ENCODE assay signal across 31 cellular contexts in genomic region chr20:3693376-3693775, GRCh38. TPM values are rescaled to one million over a fixed set of nuclear protein-coding genes. Genes with fewer than 3 reads are reported as not detected.
DNase-seq lines count a peak whose midpoint lies in the region; ATAC-seq, FAIRE-seq and TF ChIP-seq lines count a peak whose summit lies in the region.
"Had no signal": no experiment of that assay in that cellular context is flagged by ENCODE, and none has a peak within 500 bp of the region (broad histone marks: within the 10 kb centered on the region; RNA-seq: fewer than 3 reads in every experiment).

No MANE protein-coding gene starts in this region.

- intact Hi-C loops in left ventricle myocardium superior (cut with micrococcal nuclease): no loop called here
- intact Hi-C loops in IMR-90 (cut with micrococcal nuclease): no loop called here

- no peaks in the 10 kb centered on the region for H3K36me3 ChIP-seq in right atrium auricular region
- H3K36me3 ChIP-seq in IMR-90 (ENCODE audit: control insufficient read depth, insufficient read depth, low read length): no peaks in the 10 kb centered on the region
- H3K36me3 ChIP-seq in H1 (ENCODE audit: control insufficient read depth in 2 of 4, insufficient read depth in 4 of 4, low read length in 3 of 4): no peaks in the 10 kb centered on the region
- no peaks in the 10 kb centered on the region for H3K36me3 ChIP-seq in neuronal stem cell (replicated peaks in 1 of 2; ENCODE audit: control insufficient read depth in 2 of 2, insufficient read depth in 2 of 2, low read length in 2 of 2)
- H3K36me3 ChIP-seq: BE2C, BLaER1 had no signal

- no peak for FAIRE-seq in H1 (lab: Jason Lieb, UNC)
- FAIRE-seq in RCC 7860 (lab: Jason Lieb, UNC): no peak
- FAIRE-seq: A549, GM12878, GM12892, GM18507 had no signal

- H2BK20ac ChIP-seq in IMR-90 (ENCODE audit: low read depth, low read length): no peak overlapping the region
- H2BK20ac ChIP-seq in H1 (ENCODE audit: low read length): no peak overlapping the region

- no peak overlapping the region for H2AFZ ChIP-seq in IMR-90 (replicated peaks; ENCODE audit: low read length, poor library complexity)
- no peak overlapping the region for H2AFZ ChIP-seq in H1 (ENCODE audit: low read length)
- H2AFZ ChIP-seq in neuronal stem cell (ENCODE audit: low read length): no peak overlapping the region

- H3K4me3 Mint-ChIP-seq in activated naive CD4-positive, alpha-beta T cell treated with anti-CD3 and anti-CD28 coated beads, Interleukin-2, amount 10 ng/mL, durations not matched to agents 7 days and 5 days: no peak overlapping the region
- no peak overlapping the region for H3K4me3 Mint-ChIP-seq in WTC11
- H3K4me3 Mint-ChIP-seq: CD14-positive monocyte; CD4-positive, alpha-beta memory T cell; CD4-positive, CD25-positive, alpha-beta regulatory T cell; CD8-positive, alpha-beta memory T cell had no signal

- H2AK5ac ChIP-seq in IMR-90 (ENCODE audit: low read depth, low read length) (no peak overlapping the region), H1 (ENCODE audit: low read depth, low read length) (no peak overlapping the region), neuronal stem cell (ENCODE audit: low read depth, low read length) (peak overlapping the region; percentile 88)

- TF ChIP-seq CTCF in right atrium auricular region (IDR thresholded peaks at IDR 0.05) (no peak), IMR-90 (conservative IDR thresholded peaks at IDR 0.05; ENCODE audit: low read depth, low read length) (no peak), H1 (IDR thresholded peaks at IDR 0.05; ENCODE audit: control extremely low read depth in 1 of 3, insufficient read depth in 1 of 3, low read depth in 1 of 3, low read length in 3 of 3) (no peak), WTC11 (IDR thresholded peaks at IDR 0.05) (no peak)

- H3K9me3 Mint-ChIP-seq in activated naive CD4-positive, alpha-beta T cell treated with anti-CD3 and anti-CD28 coated beads, Interleukin-2, amount 10 ng/mL, durations not matched to agents 7 days and 5 days: peaks cover 3% of the 10 kb centered on the region
- no peaks in the 10 kb centered on the region for H3K9me3 Mint-ChIP-seq in WTC11
- H3K9me3 Mint-ChIP-seq: CD4-positive, CD25-positive, alpha-beta regulatory T cell had no signal

- TF ChIP-seq RAD21 in IMR-90 (IDR thresholded peaks at IDR 0.05; ENCODE audit: low read length): no peak
- no peak for TF ChIP-seq RAD21 in H1 (IDR thresholded peaks at IDR 0.05 in 1 of 2, conservative IDR thresholded peaks at IDR 0.05 in 1 of 2; ENCODE audit: low read depth in 2 of 2, low read length in 2 of 2)

- H3K27ac ChIP-seq in right atrium auricular region (no peak overlapping the region), IMR-90 (ENCODE audit: insufficient read depth, low read length) (no peak overlapping the region), H1 (ENCODE audit: low read depth, low read length) (no peak overlapping the region), neuronal stem cell (replicated peaks; ENCODE audit: low read length) (no peak overlapping the region)
- H3K27ac ChIP-seq: 22Rv1, A549, BLaER1 had no signal

- no peak overlapping the region for H3K4me2 ChIP-seq in IMR-90 (ENCODE audit: low read depth, low read length)
- no peak overlapping the region for H3K4me2 ChIP-seq in H1 (ENCODE audit: insufficient read depth in 1 of 2, low read depth in 2 of 2, low read length in 2 of 2)
- no peak overlapping the region for H3K4me2 ChIP-seq in neuronal stem cell (ENCODE audit: insufficient read depth, low read length, poor library complexity, severe bottlenecking)
- H3K4me2 ChIP-seq: A549, BLaER1 had no signal

- TF ChIP-seq POLR2A in IMR-90 (IDR thresholded peaks at IDR 0.05; ENCODE audit: low read depth, low read length) (no peak), H1 (IDR thresholded peaks at IDR 0.05; ENCODE audit: control extremely low read depth in 1 of 2, low read depth in 2 of 2, low read length in 2 of 2) (no peak)

- H3K9me3 ChIP-seq in right atrium auricular region: no peaks in the 10 kb centered on the region
- peaks cover 4% of the 10 kb centered on the region; the same call in 1 of the 2 replicates for H3K9me3 ChIP-seq in IMR-90 (ENCODE audit: control insufficient read depth, insufficient read depth, low read length)
- peaks cover 4 to 6% of the 10 kb centered on the region in 2 experiments; a peak in 2 of 4 replicates for H3K9me3 ChIP-seq in H1 (ENCODE audit: insufficient read depth in 2 of 2, low read depth in 1 of 2, low read length in 1 of 2)
- peaks cover 0 to 6% of the 10 kb centered on the region in 2 donors for H3K9me3 ChIP-seq in neuronal stem cell (replicated peaks in 1 of 2; ENCODE audit: control insufficient read depth in 2 of 2, insufficient read depth in 1 of 2, low read depth in 1 of 2, low read length in 2 of 2)
- H3K9me3 ChIP-seq: BLaER1 had no signal

- BruUV-seq in IMR-90 (replicated peaks; lab: Mats Ljungman, UMichigan): no TSS peak

- CTCF ChIA-PET in IMR-90 (lab: Yijun Ruan, JAX): no interaction called here
- CTCF ChIA-PET in H1 (lab: Charles Lee; ENCODE audit: partially characterized antibody): interaction anchor here (42.0 to 45.1 kb wide), 2 partner anchors 7 kb away, joined by 1432 read pairs; partner anchors contain the start of genes ADAM33 and SIGLEC1
- CTCF ChIA-PET in activated naive CD4-positive, alpha-beta T cell treated with anti-CD3 and anti-CD28 coated beads, Interleukin-2, amount 10 ng/mL, durations not matched to agents 7 days and 5 days (lab: Charles Lee): interaction anchor here (1.3 kb wide), 1 partner anchor 17 kb away, joined by 4 read pairs; no protein-coding TSS in a partner anchor
- CTCF ChIA-PET in WTC11 (lab: Charles Lee): interaction anchor here (0.6 to 8.0 kb wide), 6 partner anchors 13 to 161 kb away, joined by 3 to 70 read pairs (median 5); partner anchors contain the start of gene ADAM33

- H3K4me3 ChIP-seq in right atrium auricular region (no peak overlapping the region), IMR-90 (ENCODE audit: insufficient read depth, low read depth, low read length) (no peak overlapping the region), H1 (ENCODE audit: extremely low read depth in 1 of 4, insufficient read depth in 2 of 4, low read depth in 3 of 4, low read length in 4 of 4) (no peak overlapping the region), neuronal stem cell (ENCODE audit: low read length in 2 of 2) (peak overlapping the region in 1 of 2 donors; percentile 22)
- H3K4me3 ChIP-seq: A549, BLaER1, GM12878 had no signal

- POLR2A ChIA-PET in IMR-90 (lab: Charles Lee; ENCODE audit: unreplicated experiment): no interaction called here
- POLR2A ChIA-PET in H1 (lab: Charles Lee; ENCODE audit: partially characterized antibody): interaction anchor here (0.6 to 1.2 kb wide), 2 partner anchors 13 to 85 kb away, joined by 3 read pairs; no protein-coding TSS in a partner anchor
- POLR2A ChIA-PET in WTC11 (lab: Charles Lee): no interaction called here

- no peaks in the 10 kb centered on the region for H3K23me2 ChIP-seq in H1 (ENCODE audit: low read depth, low read length)

- H2BK120ac ChIP-seq in IMR-90 (ENCODE audit: low read depth, low read length) (no peak overlapping the region), H1 (replicated peaks; ENCODE audit: low read depth, low read length) (no peak overlapping the region), neuronal stem cell (ENCODE audit: low read depth, low read length) (peak overlapping the region; percentile 87)

- peak overlapping the region; percentile 16 for H2AK9ac ChIP-seq in IMR-90 (replicated peaks; ENCODE audit: low read depth, low read length, poor library complexity)

- no peaks in the 10 kb centered on the region for H3K9me1 ChIP-seq in IMR-90 (ENCODE audit: insufficient read depth, low read length)

- dilution Hi-C loops in IMR-90 (cut with HindIII; ENCODE audit: low sequenced_read_pairs, unreplicated experiment): no loop called here

- H2BK5ac ChIP-seq in IMR-90 (ENCODE audit: low read depth, low read length, poor library complexity, severe bottlenecking) (no peak overlapping the region), H1 (ENCODE audit: low read depth, low read length) (no peak overlapping the region), neuronal stem cell (ENCODE audit: low read length) (no peak overlapping the region)

- DNase-seq in left ventricle myocardium superior (peak; percentile 21), right atrium auricular region (ENCODE audit: low spot score) (no peak), IMR-90 (no peak), H1 (ENCODE audit: low read depth in 1 of 2, low spot score in 2 of 2) (no peak), neuronal stem cell (ENCODE audit: low spot score) (no peak), RCC 7860 (ENCODE audit: low spot score) (no peak), WTC11 (ENCODE audit: low spot score) (no peak)
- DNase-seq in activated naive CD4-positive, alpha-beta T cell treated with anti-CD3 and anti-CD28 coated beads, Interleukin-2, amount 10 ng/mL, durations not matched to agents 7 days and 5 days: no peak
- DNase-seq: BE2C; C1 segment of cervical spinal cord; CD4-positive, alpha-beta memory T cell; CD4-positive, CD25-positive, alpha-beta regulatory T cell; CD8-positive, alpha-beta memory T cell; COR-L47; DMS 273 treated with DMSO at 0.1 percent for 48 hours; DMS153; DMS53; DMS79; DND-41; EL; GDM1 had no signal

- 78% methylated on average over 5 of the region's 13 CpGs; no CpG with 5 or more reads in 1 of the 2 experiments for WGBS in IMR-90 (ENCODE audit: extremely low coverage in 2 of 2, insufficient read length in 1 of 2), 2 experiments
- 90% methylated on average over 13 of the region's 13 CpGs; no CpG with 5 or more reads in 1 of the 2 experiments for WGBS in H1 (ENCODE audit: extremely low coverage in 1 of 2, insufficient coverage in 1 of 2, insufficient read length in 1 of 2, insufficient replicate concordance in 2 of 2, low coverage in 1 of 2, low lambda C conversion rate in 2 of 2, missing lambda C conversion rate in 1 of 2), 2 experiments
- WGBS in neuronal stem cell (ENCODE audit: extremely low coverage in 2 of 2, insufficient read length in 2 of 2, insufficient replicate concordance in 1 of 2), 2 donors: no CpG with 5 or more reads among the region's 13 CpGs

- H3K14ac ChIP-seq in IMR-90 (replicated peaks; ENCODE audit: low read depth, low read length) (no peak overlapping the region), H1 (ENCODE audit: insufficient read length) (no peak overlapping the region), neuronal stem cell (ENCODE audit: low read length) (no peak overlapping the region)

- H3K23ac ChIP-seq in IMR-90 (ENCODE audit: low read depth, low read length): no peak overlapping the region
- H3K23ac ChIP-seq in H1 (ENCODE audit: insufficient read length): no peak overlapping the region
- H3K23ac ChIP-seq in neuronal stem cell (ENCODE audit: low read depth, low read length, poor library complexity): no peak overlapping the region

- H2BK15ac ChIP-seq in IMR-90 (ENCODE audit: low read depth, low read length): no peak overlapping the region
- no peak overlapping the region for H2BK15ac ChIP-seq in H1 (ENCODE audit: low read length)
- H2BK15ac ChIP-seq in neuronal stem cell (ENCODE audit: low read length): peak overlapping the region; percentile 16

- no peaks in the 10 kb centered on the region for H4K20me1 ChIP-seq in IMR-90 (ENCODE audit: insufficient read depth, low read length)
- no peaks in the 10 kb centered on the region for H4K20me1 ChIP-seq in H1 (replicated peaks in 1 of 2; ENCODE audit: control insufficient read depth in 1 of 2, insufficient read depth in 2 of 2, low read length in 2 of 2)
- H4K20me1 ChIP-seq: BLaER1 had no signal

- TF ChIP-seq EP300 in H1 (IDR thresholded peaks at IDR 0.05; ENCODE audit: borderline replicate concordance in 1 of 2, low read depth in 2 of 2, low read length in 2 of 2): no peak

- H4K8ac ChIP-seq in IMR-90 (ENCODE audit: low read depth in 2 of 2, low read length in 2 of 2): no peak overlapping the region
- 0 out of 2 replicates have a peak overlapping the region, but pooled peaks have one; percentile 35 for H4K8ac ChIP-seq in H1 (ENCODE audit: extremely low read depth, insufficient read depth, low read length)
- peak overlapping the region; percentile 26 for H4K8ac ChIP-seq in neuronal stem cell (ENCODE audit: low read depth, low read length)

- H3K36me3 Mint-ChIP-seq in activated naive CD4-positive, alpha-beta T cell treated with anti-CD3 and anti-CD28 coated beads, Interleukin-2, amount 10 ng/mL, durations not matched to agents 7 days and 5 days: no peaks in the 10 kb centered on the region
- no peaks in the 10 kb centered on the region for H3K36me3 Mint-ChIP-seq in WTC11
- H3K36me3 Mint-ChIP-seq: CD4-positive, alpha-beta memory T cell; CD4-positive, CD25-positive, alpha-beta regulatory T cell; CD8-positive, alpha-beta memory T cell had no signal

- H3K9ac ChIP-seq in IMR-90 (ENCODE audit: low read depth, low read length): no peak overlapping the region
- H3K9ac ChIP-seq in H1 (replicated peaks in 1 of 4; ENCODE audit: extremely low read depth in 1 of 4, low read depth in 3 of 4, low read length in 3 of 4): no peak overlapping the region
- H3K9ac ChIP-seq in neuronal stem cell (ENCODE audit: low read depth, low read length, poor library complexity): peak overlapping the region; percentile 36
- H3K9ac ChIP-seq: BLaER1 had no signal

- H3K4ac ChIP-seq in IMR-90 (ENCODE audit: low read depth, low read length) (no peak overlapping the region), H1 (replicated peaks; ENCODE audit: insufficient read length, low read depth, low read length) (no peak overlapping the region), neuronal stem cell (ENCODE audit: low read length) (no peak overlapping the region)

- no peaks in the 10 kb centered on the region for H3K4me1 Mint-ChIP-seq in activated naive CD4-positive, alpha-beta T cell treated with anti-CD3 and anti-CD28 coated beads, Interleukin-2, amount 10 ng/mL, durations not matched to agents 7 days and 5 days
- no peaks in the 10 kb centered on the region for H3K4me1 Mint-ChIP-seq in WTC11
- H3K4me1 Mint-ChIP-seq: CD14-positive monocyte; CD4-positive, alpha-beta memory T cell; CD4-positive, CD25-positive, alpha-beta regulatory T cell; CD8-positive, alpha-beta memory T cell had no signal

- no peaks in the 10 kb centered on the region for H3K27me3 ChIP-seq in right atrium auricular region
- H3K27me3 ChIP-seq in IMR-90 (ENCODE audit: control insufficient read depth, insufficient read depth, low read length): peaks cover 19% of the 10 kb centered on the region; the same call in 1 of the 2 replicates
- no peaks in the 10 kb centered on the region for H3K27me3 ChIP-seq in H1 (replicated peaks in 1 of 4; ENCODE audit: control insufficient read depth in 3 of 4, extremely low read depth in 1 of 4, insufficient read depth in 3 of 4, low read length in 3 of 4)
- peaks cover 0 to 14% (median 0%) of the 10 kb centered on the region in 3 experiments for H3K27me3 ChIP-seq in neuronal stem cell (ENCODE audit: control insufficient read depth in 3 of 3, insufficient read depth in 3 of 3, low read depth in 1 of 3, low read length in 3 of 3)
- H3K27me3 ChIP-seq: BE2C, BLaER1 had no signal

- peaks cover 13% of the 10 kb centered on the region for H3K27me3 Mint-ChIP-seq in activated naive CD4-positive, alpha-beta T cell treated with anti-CD3 and anti-CD28 coated beads, Interleukin-2, amount 10 ng/mL, durations not matched to agents 7 days and 5 days
- H3K27me3 Mint-ChIP-seq in WTC11 (ENCODE audit: low read depth): no peaks in the 10 kb centered on the region
- H3K27me3 Mint-ChIP-seq: CD4-positive, alpha-beta memory T cell; CD4-positive, CD25-positive, alpha-beta regulatory T cell had no signal

- H3K56ac ChIP-seq in IMR-90 (ENCODE audit: extremely low read depth, insufficient read depth, low read length) (no peak overlapping the region), H1 (replicated peaks; ENCODE audit: insufficient read length, low read depth, low read length) (no peak overlapping the region)

- no peak overlapping the region for H3K27ac Mint-ChIP-seq in activated naive CD4-positive, alpha-beta T cell treated with anti-CD3 and anti-CD28 coated beads, Interleukin-2, amount 10 ng/mL, durations not matched to agents 7 days and 5 days
- H3K27ac Mint-ChIP-seq in WTC11: no peak overlapping the region
- H3K27ac Mint-ChIP-seq: CD14-positive monocyte; CD4-positive, alpha-beta memory T cell; CD4-positive, CD25-positive, alpha-beta regulatory T cell had no signal

- H4K5ac ChIP-seq in IMR-90 (ENCODE audit: low read depth, low read length) (no peak overlapping the region), H1 (ENCODE audit: insufficient read length, low read depth, low read length) (no peak overlapping the region)

- H4K91ac ChIP-seq in IMR-90 (ENCODE audit: insufficient read depth, low read depth, low read length) (no peak overlapping the region), H1 (replicated peaks; ENCODE audit: insufficient read length, low read length) (no peak overlapping the region), neuronal stem cell (ENCODE audit: low read depth, low read length, poor library complexity) (no peak overlapping the region)

- H3K18ac ChIP-seq in IMR-90 (ENCODE audit: low read depth, low read length): no peak overlapping the region
- H3K18ac ChIP-seq in H1 (ENCODE audit: extremely low read depth, low read length): no peak overlapping the region
- H3K18ac ChIP-seq in neuronal stem cell (ENCODE audit: low read length): no peak overlapping the region

- ATAC-seq in left ventricle myocardium superior: no peak
- no peak for ATAC-seq in IMR-90 (ENCODE audit: low read depth)
- ATAC-seq in WTC11: no peak
- ATAC-seq: GM12878 had no signal

- H2BK12ac ChIP-seq in H1 (ENCODE audit: low read depth, low read length) (no peak overlapping the region), neuronal stem cell (ENCODE audit: low read length) (no peak overlapping the region)

- H3K79me2 ChIP-seq in H1 (ENCODE audit: control insufficient read depth in 1 of 2, insufficient read depth in 2 of 2, low read length in 2 of 2): no peaks in the 10 kb centered on the region

- H3K79me1 ChIP-seq in IMR-90 (ENCODE audit: low read depth in 1 of 2, low read length in 2 of 2): no peaks in the 10 kb centered on the region
- no peaks in the 10 kb centered on the region for H3K79me1 ChIP-seq in H1 (ENCODE audit: low read depth, low read length)
- no peaks in the 10 kb centered on the region for H3K79me1 ChIP-seq in neuronal stem cell (ENCODE audit: low read depth, low read length)

- H3K4me1 ChIP-seq in right atrium auricular region: no peaks in the 10 kb centered on the region
- H3K4me1 ChIP-seq in IMR-90 (ENCODE audit: control insufficient read depth, insufficient read depth, low read length): no peaks in the 10 kb centered on the region
- no peaks in the 10 kb centered on the region for H3K4me1 ChIP-seq in H1 (replicated peaks in 1 of 4; ENCODE audit: control insufficient read depth in 3 of 4, insufficient read depth in 4 of 4, low read length in 3 of 4)
- H3K4me1 ChIP-seq in neuronal stem cell (ENCODE audit: control insufficient read depth in 2 of 2, insufficient read depth in 1 of 2, low read depth in 1 of 2, low read length in 2 of 2): no peaks in the 10 kb centered on the region
- H3K4me1 ChIP-seq: A549, BE2C, BLaER1 had no signal

- in situ Hi-C loops in IMR-90 (cut with MboI; ENCODE audit: low sequenced_read_pairs): no loop called here

RNA-seq across cellular contexts. Expression of gene ADAM33, which starts 11.6 kb away (rescaled TPM):
- total RNA-seq in left ventricle myocardium superior (12.2 TPM), right atrium auricular region (10 to 100 TPM in 1 of 2 donors, 1 to 10 TPM in 1; 9.7 to 13.8 TPM), IMR-90 (2012; rRNA removed) (under 0.01 and 0.18 TPM in 2 replicates), WTC11 (2021) (5.3 to 7.1 TPM (median 7.0 TPM) in 3 replicates)
- polyA plus RNA-seq in IMR-90 (2012; rRNA removed) (1.6 and 1.7 TPM in 2 replicates), H1 (2011; rRNA removed) (4.2 and 7.0 TPM in 2 replicates)
- 0.13 and 0.60 TPM in 2 replicates for polyA plus RNA-seq in IMR-90 (2012; cell fraction: cytosol; rRNA removed)
- 17.6 and 23.5 TPM in 2 replicates for polyA plus RNA-seq in IMR-90 (2012; cell fraction: nucleus; rRNA removed; ENCODE audit: low replicate concordance)
- total RNA-seq in H1 (2021; fragmentation: NEBNext Ultra II Directional; extraction: Animal tissue kit (Norgen Biotek cat#: 25700)): 5.7 and 6.0 TPM in 2 replicates
- polyA plus RNA-seq in H1 (2011; cell fraction: cytosol; rRNA removed): 5.8 TPM
- polyA plus RNA-seq in H1 (2011; cell fraction: nucleus; rRNA removed): 49.2 TPM
- 4.7 to 8.5 TPM (median 6.9 TPM) in 4 replicates for polyA plus RNA-seq in H1 (2012, experiment 1 of 2)
- 3.2 TPM for polyA plus RNA-seq in H1 (2012, experiment 2 of 2)
- 4.5 TPM for polyA plus RNA-seq in H1 (2013, experiment 1 of 2)
- 4.1 TPM for polyA plus RNA-seq in H1 (2013, experiment 2 of 2)
- polyA minus RNA-seq in H1 (2011; rRNA and poly(A)+ RNA removed): 1.6 and 2.3 TPM in 2 replicates
- 1.6 TPM for polyA minus RNA-seq in H1 (2011; cell fraction: cytosol; rRNA and poly(A)+ RNA removed)
- polyA minus RNA-seq in H1 (2011; cell fraction: nucleus; rRNA and poly(A)+ RNA removed): 10.8 TPM
- polyA plus RNA-seq in neuronal stem cell (2013, experiment 1 of 2): 5.2 TPM
- polyA plus RNA-seq in neuronal stem cell (2013, experiment 2 of 2): 5.3 TPM
- total RNA-seq: A172; CD4-positive, alpha-beta memory T cell; CD4-positive, CD25-positive, alpha-beta regulatory T cell; CD8-positive, alpha-beta memory T cell; Daoy; G401; GM12878 had no signal
- polyA plus RNA-seq: CD14-positive monocyte; CD4-positive, alpha-beta memory T cell; CD4-positive, CD25-positive, alpha-beta regulatory T cell; CD8-positive, alpha-beta memory T cell; GM12878 had no signal

RNA-seq across cellular contexts. Expression of gene SIGLEC1, which starts 19.0 kb away (rescaled TPM):
- total RNA-seq in left ventricle myocardium superior (7.1 TPM), right atrium auricular region (1 to 10 TPM; 3.2 to 3.9 TPM), IMR-90 (2012; rRNA removed) (not detected in 2 replicates), WTC11 (2021) (0.04 to 0.11 TPM in 2 of 3 replicates, not detected in the other)
- polyA plus RNA-seq in IMR-90 (2012; rRNA removed) (not detected in 2 replicates), H1 (2011; rRNA removed) (0.02 TPM in 2 replicates)
- polyA plus RNA-seq in IMR-90 (2012; cell fraction: cytosol; rRNA removed): not detected in 2 replicates
- polyA plus RNA-seq in IMR-90 (2012; cell fraction: nucleus; rRNA removed; ENCODE audit: low replicate concordance): 0.01 TPM in 1 of 2 replicates, not detected in the other
- not detected in 2 replicates for total RNA-seq in H1 (2021; fragmentation: NEBNext Ultra II Directional; extraction: Animal tissue kit (Norgen Biotek cat#: 25700))
- not detected for polyA plus RNA-seq in H1 (2011; cell fraction: cytosol; rRNA removed)
- 0.04 TPM for polyA plus RNA-seq in H1 (2011; cell fraction: nucleus; rRNA removed)
- not detected in 4 replicates for polyA plus RNA-seq in H1 (2012, experiment 1 of 2)
- not detected for polyA plus RNA-seq in H1 (2012, experiment 2 of 2)
- not detected for polyA plus RNA-seq in H1 (2013, experiment 1 of 2)
- not detected for polyA plus RNA-seq in H1 (2013, experiment 2 of 2)
- polyA minus RNA-seq in H1 (2011; rRNA and poly(A)+ RNA removed): not detected in 2 replicates
- polyA minus RNA-seq in H1 (2011; cell fraction: cytosol; rRNA and poly(A)+ RNA removed): not detected
- not detected for polyA minus RNA-seq in H1 (2011; cell fraction: nucleus; rRNA and poly(A)+ RNA removed)
- 0.01 TPM for polyA plus RNA-seq in neuronal stem cell (2013, experiment 1 of 2)
- polyA plus RNA-seq in neuronal stem cell (2013, experiment 2 of 2): 0.01 TPM
- total RNA-seq: A172; CD4-positive, CD25-positive, alpha-beta regulatory T cell; Daoy; G401 had no signal
- polyA plus RNA-seq: CD4-positive, alpha-beta memory T cell; CD4-positive, CD25-positive, alpha-beta regulatory T cell; CD8-positive, alpha-beta memory T cell; GM12878 had no signal

RNA-seq across cellular contexts. Expression of gene GFRA4, which starts 30.2 kb away (rescaled TPM):
- not detected for total RNA-seq in left ventricle myocardium superior
- not detected for total RNA-seq in right atrium auricular region
- not detected in 2 replicates for total RNA-seq in IMR-90 (2012; rRNA removed)
- polyA plus RNA-seq in IMR-90 (2012; rRNA removed): not detected in 2 replicates
- not detected in 2 replicates for polyA plus RNA-seq in IMR-90 (2012; cell fraction: cytosol; rRNA removed)
- polyA plus RNA-seq in IMR-90 (2012; cell fraction: nucleus; rRNA removed; ENCODE audit: low replicate concordance): not detected in 2 replicates
- total RNA-seq in H1 (2021; fragmentation: NEBNext Ultra II Directional; extraction: Animal tissue kit (Norgen Biotek cat#: 25700)): not detected in 2 replicates
- 0.05 TPM in 1 of 2 replicates, not detected in the other for polyA plus RNA-seq in H1 (2011; rRNA removed)
- polyA plus RNA-seq in H1 (2011; cell fraction: cytosol; rRNA removed): not detected
- polyA plus RNA-seq in H1 (2011; cell fraction: nucleus; rRNA removed): 0.13 TPM
- polyA plus RNA-seq in H1 (2012, experiment 1 of 2): not detected in 4 replicates
- polyA plus RNA-seq in H1 (2012, experiment 2 of 2): not detected
- polyA plus RNA-seq in H1 (2013, experiment 1 of 2): not detected
- not detected for polyA plus RNA-seq in H1 (2013, experiment 2 of 2)
- not detected in 2 replicates for polyA minus RNA-seq in H1 (2011; rRNA and poly(A)+ RNA removed)
- polyA minus RNA-seq in H1 (2011; cell fraction: cytosol; rRNA and poly(A)+ RNA removed): not detected
- not detected for polyA minus RNA-seq in H1 (2011; cell fraction: nucleus; rRNA and poly(A)+ RNA removed)
- polyA plus RNA-seq in neuronal stem cell (2013, experiment 1 of 2): not detected
- not detected for polyA plus RNA-seq in neuronal stem cell (2013, experiment 2 of 2)
- total RNA-seq in WTC11 (2021): not detected in 3 replicates
- total RNA-seq: A172; CD4-positive, alpha-beta memory T cell; CD4-positive, CD25-positive, alpha-beta regulatory T cell; CD8-positive, alpha-beta memory T cell; Daoy; G401; GM12878 had no signal
- polyA plus RNA-seq: A549; CD14-positive monocyte; CD4-positive, alpha-beta memory T cell; CD4-positive, CD25-positive, alpha-beta regulatory T cell; CD8-positive, alpha-beta memory T cell had no signal

RNA-seq across cellular contexts. Expression of gene HSPA12B, which starts 39.1 kb away (rescaled TPM):
- total RNA-seq in left ventricle myocardium superior: 16.2 TPM
- total RNA-seq in right atrium auricular region: 10 to 100 TPM; 11.2 to 13.4 TPM
- total RNA-seq in IMR-90 (2012; rRNA removed): not detected in 2 replicates
- polyA plus RNA-seq in IMR-90 (2012; rRNA removed): not detected in 2 replicates
- 0.03 TPM in 1 of 2 replicates, not detected in the other for polyA plus RNA-seq in IMR-90 (2012; cell fraction: cytosol; rRNA removed)
- not detected in 2 replicates for polyA plus RNA-seq in IMR-90 (2012; cell fraction: nucleus; rRNA removed; ENCODE audit: low replicate concordance)
- total RNA-seq in H1 (2021; fragmentation: NEBNext Ultra II Directional; extraction: Animal tissue kit (Norgen Biotek cat#: 25700)): 4.3 and 4.9 TPM in 2 replicates
- polyA plus RNA-seq in H1 (2011; rRNA removed): 2.2 and 3.5 TPM in 2 replicates
- polyA plus RNA-seq in H1 (2011; cell fraction: cytosol; rRNA removed): 3.1 TPM
- 7.7 TPM for polyA plus RNA-seq in H1 (2011; cell fraction: nucleus; rRNA removed)
- 2.8 to 6.7 TPM (median 5.2 TPM) in 4 replicates for polyA plus RNA-seq in H1 (2012, experiment 1 of 2)
- polyA plus RNA-seq in H1 (2012, experiment 2 of 2): 2.5 TPM
- 2.7 TPM for polyA plus RNA-seq in H1 (2013, experiment 1 of 2)
- polyA plus RNA-seq in H1 (2013, experiment 2 of 2): 2.5 TPM
- 1.6 and 1.9 TPM in 2 replicates for polyA minus RNA-seq in H1 (2011; rRNA and poly(A)+ RNA removed)
- polyA minus RNA-seq in H1 (2011; cell fraction: cytosol; rRNA and poly(A)+ RNA removed): 2.5 TPM
- polyA minus RNA-seq in H1 (2011; cell fraction: nucleus; rRNA and poly(A)+ RNA removed): 8.1 TPM
- 0.39 TPM for polyA plus RNA-seq in neuronal stem cell (2013, experiment 1 of 2)
- 0.47 TPM for polyA plus RNA-seq in neuronal stem cell (2013, experiment 2 of 2)
- total RNA-seq in WTC11 (2021): 6.3 to 8.5 TPM (median 8.2 TPM) in 3 replicates
- total RNA-seq: A172; CD4-positive, alpha-beta memory T cell; CD4-positive, CD25-positive, alpha-beta regulatory T cell; CD8-positive, alpha-beta memory T cell; G401; GM12878 had no signal
- polyA plus RNA-seq: CD14-positive monocyte; CD8-positive, alpha-beta memory T cell had no signal

Comparison
In these comparisons a context has a peak if more than half of its experiments do, and no peak if none do; other contexts are left out.
1. H4K8ac ChIP-seq: peak in H1 (single experiment) and neuronal stem cell (single experiment); none in IMR-90 (0 of 2).